In the genomic region with DNA sequence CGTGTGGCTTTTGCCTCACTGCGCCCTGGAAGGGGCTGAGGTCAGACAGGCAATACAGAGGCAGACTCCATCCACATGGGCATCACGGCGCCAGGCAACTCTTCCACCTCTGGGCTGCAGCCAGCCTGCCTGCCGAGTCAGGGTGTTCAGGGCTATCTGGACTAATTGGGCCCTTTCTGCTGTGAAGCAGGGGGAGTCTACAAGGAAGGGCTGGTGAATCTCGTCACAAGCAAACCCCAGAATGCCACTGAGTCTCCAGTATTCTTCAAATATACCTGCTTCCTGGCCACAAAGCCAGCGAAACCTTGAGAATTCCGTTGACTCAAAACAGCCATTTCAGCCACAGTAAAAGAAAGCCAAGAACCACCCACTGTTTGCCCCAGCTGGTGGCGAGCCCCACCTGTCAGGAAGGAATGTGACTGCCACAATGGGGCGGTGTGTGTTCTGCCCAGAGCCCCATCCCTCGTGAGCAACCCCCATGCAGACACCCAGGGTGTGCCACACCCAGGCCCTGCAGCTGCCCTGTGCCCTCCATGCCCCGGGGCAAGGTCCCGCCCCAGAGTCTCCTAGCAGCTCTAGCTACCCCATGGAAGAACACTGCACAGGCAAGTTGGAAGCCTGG, we compare ENCODE assay signal across 8 cellular contexts.
DNase-seq lines count a peak whose midpoint lies in the region; ATAC-seq and TF ChIP-seq lines count a peak whose summit lies in the region.

No MANE protein-coding gene starts in this region.

- H3K79me2 ChIP-seq in MM.1S (ENCODE audit: low read length): peaks cover 41% of the 10 kb centered on the region

- peaks cover 12% of the 10 kb centered on the region for H3K4me1 Mint-ChIP-seq in Calu3 (ENCODE audit: low read depth, unreplicated experiment)

- H3K4me2 ChIP-seq in MM.1S (ENCODE audit: low read depth, low read length): peak overlapping the region; percentile 66

- no peak for TF ChIP-seq EP300 in ovary (IDR thresholded peaks at IDR 0.05)

- TF ChIP-seq POLR2A in ovary (IDR thresholded peaks at IDR 0.05): no peak

- ATAC-seq in GM21515 (IDR thresholded peaks at IDR 0.05; ENCODE audit: unreplicated experiment) (peak; percentile 58), GM19455 (IDR thresholded peaks at IDR 0.05; ENCODE audit: unreplicated experiment) (no peak)

- CTCF ChIA-PET in Calu3 (lab: Charles Lee) (interaction anchor here (1.0 kb wide), 1 partner anchor 114 kb away, joined by 4 read pairs; no protein-coding TSS in a partner anchor), A673 (lab: Charles Lee) (no interaction called here)

- WGBS in ovary, 3 donors: 79 to 89% (median 80%) methylated on average over 13 of the region's 13 CpGs

- intact Hi-C loops in Calu3 (cut with micrococcal nuclease; ENCODE audit: unreplicated experiment): no loop called here
- intact Hi-C loops in A673 (cut with micrococcal nuclease; ENCODE audit: unreplicated experiment): no loop called here
- intact Hi-C loops in ovary (cut with DNase I): loop anchor here in 2 of 4 donors (10.0 kb wide), 3 partner anchors 82 to 738 kb away; no protein-coding TSS in a partner anchor

- H3K36me3 Mint-ChIP-seq in Calu3 (ENCODE audit: insufficient read depth, unreplicated experiment): no peaks in the 10 kb centered on the region

- peaks cover 25% of the 10 kb centered on the region for H3K4me1 ChIP-seq in MM.1S (ENCODE audit: low read length)
- no peaks in the 10 kb centered on the region for H3K4me1 ChIP-seq in A673 (ENCODE audit: insufficient read depth, low read length, poor library complexity, severe bottlenecking)
- peaks cover 30% of the 10 kb centered on the region for H3K4me1 ChIP-seq in ovary (ENCODE audit: insufficient read depth)

- no peak overlapping the region; the same call in 1 of the 2 replicates for H3K9ac ChIP-seq in MM.1S (ENCODE audit: low read length)

- BruUV-seq in Calu3 (replicated peaks; lab: Mats Ljungman, UMichigan): no TSS peak
- BruUV-seq in A673 (replicated peaks; lab: Mats Ljungman, UMichigan): no TSS peak

- TF ChIP-seq CTCF in Calu3 (IDR thresholded peaks at IDR 0.05; ENCODE audit: unreplicated experiment) (no peak), MM.1S (IDR thresholded peaks at IDR 0.05; ENCODE audit: low read length) (0 out of 2 replicates have a peak, but pooled peaks have one; percentile 15), A673 (conservative IDR thresholded peaks at IDR 0.05; ENCODE audit: low read depth, low read length) (no peak), ovary (IDR thresholded peaks at IDR 0.05) (no peak)

- DNase-seq in Calu3: peak; percentile 77
- DNase-seq in MM.1S: peak; percentile 79
- DNase-seq in stimulated activated CD4-positive, alpha-beta T cell treated with anti-CD3 and anti-CD28 coated beads, Interleukin-1b, Interleukin-23, amount 100 ng/mL, for 48 hours: peak; percentile 37
- DNase-seq in A673 (ENCODE audit: low spot score): no peak
- DNase-seq in ovary: no peak

- no peak overlapping the region for H3K4me3 Mint-ChIP-seq in Calu3 (ENCODE audit: low read depth, unreplicated experiment)

- peaks cover 11% of the 10 kb centered on the region for H3F3A ChIP-seq in MM.1S (ENCODE audit: insufficient read depth, low read length)

- H3K36me3 ChIP-seq in MM.1S (replicated peaks; ENCODE audit: insufficient read depth, low read length): no peaks in the 10 kb centered on the region
- H3K36me3 ChIP-seq in A673 (ENCODE audit: insufficient read depth, low read length, poor library complexity, severe bottlenecking): no peaks in the 10 kb centered on the region
- no peaks in the 10 kb centered on the region for H3K36me3 ChIP-seq in ovary

- H2AFZ ChIP-seq in MM.1S (ENCODE audit: low read length): peak overlapping the region; percentile 47

- no peak overlapping the region for H3K27ac Mint-ChIP-seq in Calu3 (ENCODE audit: unreplicated experiment)

- H3K9me3 ChIP-seq in MM.1S (replicated peaks; ENCODE audit: insufficient read depth, low read length) (no peaks in the 10 kb centered on the region), A673 (ENCODE audit: low read depth, low read length, poor library complexity, severe bottlenecking) (no peaks in the 10 kb centered on the region), ovary (no peaks in the 10 kb centered on the region)

- no peaks in the 10 kb centered on the region for H3K27me3 ChIP-seq in MM.1S (replicated peaks; ENCODE audit: insufficient read depth, low read length)
- H3K27me3 ChIP-seq in A673 (replicated peaks; ENCODE audit: insufficient read depth, low read depth, low read length, poor library complexity): no peaks in the 10 kb centered on the region
- no peaks in the 10 kb centered on the region for H3K27me3 ChIP-seq in ovary

- no peaks in the 10 kb centered on the region for H4K20me1 ChIP-seq in MM.1S (ENCODE audit: insufficient read depth, low read length)

- POLR2A ChIA-PET in A673 (lab: Charles Lee; ENCODE audit: low non-redundant PET): no interaction called here

- no peaks in the 10 kb centered on the region for H3K9me2 ChIP-seq in MM.1S (replicated peaks; ENCODE audit: insufficient read depth, low read length)

- H3K27ac ChIP-seq in MM.1S (ENCODE audit: low read length): peak overlapping the region; percentile 61; the same call in 1 of the 2 replicates
- H3K27ac ChIP-seq in angular gyrus (ENCODE audit: low read depth, low read length): peak overlapping the region; percentile 41
- H3K27ac ChIP-seq in A673 (ENCODE audit: low read depth, low read length, poor library complexity, severe bottlenecking): no peak overlapping the region
- H3K27ac ChIP-seq in ovary: no peak overlapping the region

- H3K4me3 ChIP-seq in MM.1S (ENCODE audit: low read length) (peak overlapping the region; percentile 26; the same call in 1 of the 2 replicates), A673 (ENCODE audit: low read depth, low read length, poor library complexity, severe bottlenecking) (no peak overlapping the region), ovary (no peak overlapping the region)

- no peaks in the 10 kb centered on the region for H3K9me3 Mint-ChIP-seq in Calu3 (ENCODE audit: low read depth, unreplicated experiment)

- no peaks in the 10 kb centered on the region for H3K27me3 Mint-ChIP-seq in Calu3 (ENCODE audit: unreplicated experiment)

Comparison
In these comparisons a context has a peak if more than half of its experiments do, and no peak if none do; other contexts are left out.
1. DNase-seq: peak in Calu3 (single experiment), MM.1S (single experiment) and stimulated activated CD4-positive, alpha-beta T cell treated with anti-CD3 and anti-CD28 coated beads, Interleukin-1b, Interleukin-23, amount 100 ng/mL, for 48 hours (single experiment); none in A673 (single experiment) and ovary (0 of 5).
2. H3K27ac ChIP-seq: peak in MM.1S (single experiment) and angular gyrus (single experiment); none in A673 (single experiment) and ovary (0 of 2).